1 cellular context compared by ENCODE assay signal in the genomic region with DNA sequence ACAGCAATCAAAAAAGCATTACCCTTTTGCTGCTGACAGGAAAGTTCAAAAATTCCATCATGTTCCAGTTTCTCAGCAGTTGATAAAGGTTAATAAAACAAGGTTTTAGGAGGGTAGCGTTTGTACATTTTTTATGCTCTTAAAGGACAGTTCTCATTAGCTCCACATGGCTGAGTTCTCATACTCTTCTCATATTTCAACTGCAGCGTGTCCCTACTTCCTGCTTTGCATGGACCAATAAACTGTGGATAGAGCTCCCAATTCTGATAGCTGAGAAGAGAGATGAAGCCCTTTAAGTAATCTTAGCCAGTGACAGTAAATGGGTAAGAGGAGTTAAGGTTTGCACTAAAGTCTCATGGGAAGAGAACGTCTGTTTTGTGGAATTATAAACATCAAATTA.
TF ChIP-seq lines count a peak whose summit lies in the region.

No MANE protein-coding gene starts in this region.

TF ChIP-seq in SK-N-SH treated with all-trans-retinoic acid at 6 μM for 48 hours, 23 proteins besides CTCF, POLR2A, EP300 and RAD21 (continued from another document):
- TF ChIP-seq, protein P1, sequence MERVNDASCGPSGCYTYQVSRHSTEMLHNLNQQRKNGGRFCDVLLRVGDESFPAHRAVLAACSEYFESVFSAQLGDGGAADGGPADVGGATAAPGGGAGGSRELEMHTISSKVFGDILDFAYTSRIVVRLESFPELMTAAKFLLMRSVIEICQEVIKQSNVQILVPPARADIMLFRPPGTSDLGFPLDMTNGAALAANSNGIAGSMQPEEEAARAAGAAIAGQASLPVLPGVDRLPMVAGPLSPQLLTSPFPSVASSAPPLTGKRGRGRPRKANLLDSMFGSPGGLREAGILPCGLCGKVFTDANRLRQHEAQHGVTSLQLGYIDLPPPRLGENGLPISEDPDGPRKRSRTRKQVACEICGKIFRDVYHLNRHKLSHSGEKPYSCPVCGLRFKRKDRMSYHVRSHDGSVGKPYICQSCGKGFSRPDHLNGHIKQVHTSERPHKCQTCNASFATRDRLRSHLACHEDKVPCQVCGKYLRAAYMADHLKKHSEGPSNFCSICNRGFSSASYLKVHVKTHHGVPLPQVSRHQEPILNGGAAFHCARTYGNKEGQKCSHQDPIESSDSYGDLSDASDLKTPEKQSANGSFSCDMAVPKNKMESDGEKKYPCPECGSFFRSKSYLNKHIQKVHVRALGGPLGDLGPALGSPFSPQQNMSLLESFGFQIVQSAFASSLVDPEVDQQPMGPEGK (CRISPR knock-in tag; IDR thresholded peaks at IDR 0.05; ENCODE audit: borderline replicate concordance) = no peak
- TF ChIP-seq GLIS3 (CRISPR knock-in tag; IDR thresholded peaks at IDR 0.05) (no peak), CSDC2 (CRISPR knock-in tag; IDR thresholded peaks at IDR 0.05) (no peak), ZNF70 (CRISPR knock-in tag; IDR thresholded peaks at IDR 0.05) (no peak), TCF4 (CRISPR knock-in tag; IDR thresholded peaks at IDR 0.05; ENCODE audit: borderline replicate concordance) (no peak), CREB5 (CRISPR knock-in tag; IDR thresholded peaks at IDR 0.05; ENCODE audit: low read depth) (no peak), SNAI2 (CRISPR knock-in tag; IDR thresholded peaks at IDR 0.05) (no peak), POU6F1 (CRISPR knock-in tag; IDR thresholded peaks at IDR 0.05; ENCODE audit: borderline replicate concordance, low read depth) (no peak)
